Comparison of ENCODE assay signal across 15 cellular contexts in genomic region chr1:160167580-160167979, GRCh38. TPM values are rescaled to one million over a fixed set of nuclear protein-coding genes. Genes with fewer than 3 reads are reported as not detected.
DNase-seq lines count a peak whose midpoint lies in the region; ATAC-seq and TF ChIP-seq lines count a peak whose summit lies in the region.
"Had no signal": no experiment of that assay in that cellular context is flagged by ENCODE, and none has a peak within 500 bp of the region (broad histone marks: within the 10 kb centered on the region; RNA-seq: fewer than 3 reads in every experiment).

No MANE protein-coding gene starts in this region.

- H3K27ac Mint-ChIP-seq in neural crest cell (ENCODE audit: unreplicated experiment): no peak overlapping the region

- H3K36me3 Mint-ChIP-seq in neural crest cell (ENCODE audit: low read depth): no peaks in the 10 kb centered on the region

- no peak overlapping the region for H3K27ac ChIP-seq in WERI-Rb-1

- peak overlapping the region; percentile 16 for H3K4me3 Mint-ChIP-seq in neural crest cell

- no peaks in the 10 kb centered on the region for H3K9me3 ChIP-seq in WERI-Rb-1 (ENCODE audit: severe bottlenecking)

- no peak for ATAC-seq in HG03108 (IDR thresholded peaks at IDR 0.05; ENCODE audit: unreplicated experiment)
- ATAC-seq: HepG2 had no signal

- no peaks in the 10 kb centered on the region for H3K36me3 ChIP-seq in WERI-Rb-1

- no peak overlapping the region for H3K4me3 ChIP-seq in WERI-Rb-1 (ENCODE audit: low read depth, low read length)

- DNase-seq in HT1080 (ENCODE audit: low read depth) (peak; percentile 27), WERI-Rb-1 (no peak), neural crest cell (ENCODE audit: low read depth, low spot score) (no peak), NK-92 (lab: John Stamatoyannopoulos, UW; ENCODE audit: unreplicated experiment) (no peak)
- DNase-seq in central memory CD4-positive, alpha-beta T cell: no peak
- DNase-seq: aorta; effector memory CD4-positive, alpha-beta T cell; kidney; NCI-H1436; NCI-H526; stimulated activated CD4-positive, alpha-beta T cell treated with anti-CD3 and anti-CD28 coated beads, Interleukin-4, amount 100 ng/mL, for 24 hours had no signal

- H3K9me3 Mint-ChIP-seq in neural crest cell: peaks cover 2% of the 10 kb centered on the region

- no peaks in the 10 kb centered on the region for H3K27me3 Mint-ChIP-seq in neural crest cell (ENCODE audit: low read depth)

- H3K27me3 ChIP-seq in WERI-Rb-1 (ENCODE audit: insufficient read depth, low read depth, severe bottlenecking): no peaks in the 10 kb centered on the region

- peak; percentile 36 for TF ChIP-seq CTCF in GM12873 (IDR thresholded peaks at IDR 0.05; ENCODE audit: insufficient read depth, low read depth, low read length, missing control alignments)
- TF ChIP-seq CTCF in WERI-Rb-1 (IDR thresholded peaks at IDR 0.05; ENCODE audit: low read depth, low read length): peak; percentile 39; the same call in 1 of the 2 replicates
- no peak for TF ChIP-seq CTCF in neural crest cell (conservative IDR thresholded peaks at IDR 0.05)

- peaks cover 56% of the 10 kb centered on the region for H3K4me1 Mint-ChIP-seq in neural crest cell

RNA-seq across cellular contexts. Expression of gene ATP1A4, which starts 16.2 kb away (rescaled TPM):
- not detected in 2 replicates for total RNA-seq in HT1080 (2014; rRNA removed; shearing (Covaris generic))
- polyA plus RNA-seq in HT1080 (2015; cell fraction: cytosol; rRNA removed): not detected in 2 replicates
- not detected in 2 replicates for polyA plus RNA-seq in HT1080 (2015; cell fraction: nucleus; rRNA removed)
- 0.20 and 0.35 TPM in 2 replicates for total RNA-seq in neural crest cell
- total RNA-seq: frontal cortex, HepG2 had no signal
- polyA plus RNA-seq: HepG2 had no signal

RNA-seq across cellular contexts. Expression of gene CASQ1, which starts 22.8 kb away (rescaled TPM):
- not detected in 2 replicates for total RNA-seq in HT1080 (2014; rRNA removed; shearing (Covaris generic))
- polyA plus RNA-seq in HT1080 (2015; cell fraction: cytosol; rRNA removed): 0.03 and 0.17 TPM in 2 replicates
- not detected in 2 replicates for polyA plus RNA-seq in HT1080 (2015; cell fraction: nucleus; rRNA removed)
- 0.16 and 0.26 TPM in 2 replicates for total RNA-seq in neural crest cell

RNA-seq across cellular contexts. Expression of gene PEA15, which starts 37.6 kb away (rescaled TPM):
- 129 and 187 TPM in 2 replicates for total RNA-seq in HT1080 (2014; rRNA removed; shearing (Covaris generic))
- 158 and 174 TPM in 2 replicates for polyA plus RNA-seq in HT1080 (2015; cell fraction: cytosol; rRNA removed)
- polyA plus RNA-seq in HT1080 (2015; cell fraction: nucleus; rRNA removed): 58.4 and 68.9 TPM in 2 replicates
- 113 and 117 TPM in 2 replicates for total RNA-seq in neural crest cell

RNA-seq across cellular contexts. Expression of gene ATP1A2, which starts 52.0 kb away (rescaled TPM):
- not detected in 2 replicates for total RNA-seq in HT1080 (2014; rRNA removed; shearing (Covaris generic))
- 0.02 TPM in 1 of 2 replicates, not detected in the other for polyA plus RNA-seq in HT1080 (2015; cell fraction: cytosol; rRNA removed)
- polyA plus RNA-seq in HT1080 (2015; cell fraction: nucleus; rRNA removed): 0.37 TPM in 1 of 2 replicates, not detected in the other
- total RNA-seq in neural crest cell: 93.6 and 101 TPM in 2 replicates
- total RNA-seq: HepG2 had no signal
